ENCODE assay signal across 1 cellular context in the genomic region with DNA sequence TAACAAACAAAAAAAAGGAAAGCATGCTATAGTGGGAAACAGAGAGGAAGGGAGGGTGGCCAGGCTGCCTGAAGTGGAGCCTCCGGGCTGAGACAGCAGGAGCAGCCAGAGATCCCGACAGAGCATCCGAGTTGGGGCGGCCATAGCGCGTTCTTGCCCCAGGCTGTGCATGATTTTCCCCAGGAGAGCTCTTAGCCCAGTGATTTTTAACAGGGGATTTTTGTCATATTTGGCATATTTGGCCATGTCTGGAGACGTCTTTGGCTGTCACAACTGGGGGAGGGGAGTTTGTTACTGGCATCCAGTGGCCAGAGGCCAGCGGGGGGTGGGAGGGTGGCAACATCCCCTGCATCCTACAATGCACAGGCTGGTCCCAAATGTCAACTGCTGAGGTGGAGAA.
TF ChIP-seq lines count a peak whose summit lies in the region.

No MANE protein-coding gene starts in this region.

TF ChIP-seq in SK-N-SH treated with all-trans-retinoic acid at 6 μM for 48 hours, 23 proteins besides CTCF, POLR2A, EP300 and RAD21 (continued from another document):
- TF ChIP-seq, protein P1, sequence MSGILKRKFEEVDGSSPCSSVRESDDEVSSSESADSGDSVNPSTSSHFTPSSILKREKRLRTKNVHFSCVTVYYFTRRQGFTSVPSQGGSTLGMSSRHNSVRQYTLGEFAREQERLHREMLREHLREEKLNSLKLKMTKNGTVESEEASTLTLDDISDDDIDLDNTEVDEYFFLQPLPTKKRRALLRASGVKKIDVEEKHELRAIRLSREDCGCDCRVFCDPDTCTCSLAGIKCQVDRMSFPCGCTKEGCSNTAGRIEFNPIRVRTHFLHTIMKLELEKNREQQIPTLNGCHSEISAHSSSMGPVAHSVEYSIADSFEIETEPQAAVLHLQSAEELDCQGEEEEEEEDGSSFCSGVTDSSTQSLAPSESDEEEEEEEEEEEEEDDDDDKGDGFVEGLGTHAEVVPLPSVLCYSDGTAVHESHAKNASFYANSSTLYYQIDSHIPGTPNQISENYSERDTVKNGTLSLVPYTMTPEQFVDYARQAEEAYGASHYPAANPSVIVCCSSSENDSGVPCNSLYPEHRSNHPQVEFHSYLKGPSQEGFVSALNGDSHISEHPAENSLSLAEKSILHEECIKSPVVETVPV (CRISPR knock-in tag; IDR thresholded peaks at IDR 0.05) = no peak
- TF ChIP-seq SNAI2 (CRISPR knock-in tag; IDR thresholded peaks at IDR 0.05) (no peak), TCF4 (CRISPR knock-in tag; IDR thresholded peaks at IDR 0.05; ENCODE audit: borderline replicate concordance) (no peak), BACH2 (CRISPR knock-in tag; IDR thresholded peaks at IDR 0.05; ENCODE audit: borderline replicate concordance) (no peak), ISL1 (CRISPR knock-in tag; IDR thresholded peaks at IDR 0.05) (peak; percentile 37; the same call in 1 of the 2 replicates), ZNF70 (CRISPR knock-in tag; IDR thresholded peaks at IDR 0.05) (no peak)
TF ChIP-seq in SK-N-SH treated with all-trans-retinoic acid at 6 μM for 48 hours: peak in this region for 2.
